ENCODE assay signal across 13 cellular contexts in the genomic region with DNA sequence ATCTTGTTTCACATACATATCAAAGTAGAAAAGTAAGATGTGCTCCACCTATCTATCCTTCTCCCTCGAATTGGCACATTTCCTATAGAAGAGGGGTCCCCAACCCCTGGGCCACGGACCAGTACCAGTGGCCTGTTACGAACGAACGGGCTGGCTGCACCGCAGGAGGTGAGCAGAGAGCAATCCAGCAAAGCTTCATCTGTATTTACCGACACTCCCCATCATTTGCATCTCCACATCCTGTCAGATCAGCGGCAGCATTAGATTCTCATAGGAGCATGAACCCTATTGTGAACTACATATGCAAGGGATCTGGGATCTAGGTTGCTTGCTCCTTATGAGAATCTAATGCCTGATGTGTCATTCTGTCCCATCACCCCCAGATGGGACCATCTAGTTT.
DNase-seq lines count a peak whose midpoint lies in the region; ATAC-seq and TF ChIP-seq lines count a peak whose summit lies in the region.
"Had no signal": no experiment of that assay in that cellular context is flagged by ENCODE, and none has a peak within 500 bp of the region (broad histone marks: within the 10 kb centered on the region; RNA-seq: fewer than 3 reads in every experiment).

No MANE protein-coding gene starts in this region.

- no peaks in the 10 kb centered on the region for H3K27me3 ChIP-seq in transverse colon
- H3K27me3 ChIP-seq: adrenal gland had no signal

- in situ Hi-C loops in transverse colon (cut with MboI; ENCODE audit: low pct_ligation_motif_present in 1 of 4, low pct_unique_long_range_greater_than_20kb in 1 of 4, low sequenced_read_pairs in 3 of 4) = no loop called here

- TF ChIP-seq EP300 in transverse colon (IDR thresholded peaks at IDR 0.05; ENCODE audit: low read depth) = no peak

- H3K4me3 ChIP-seq in transverse colon = no peak overlapping the region
- H3K4me3 ChIP-seq: adrenal gland had no signal

- intact Hi-C loops in transverse colon (cut with DNase I; ENCODE audit: low total_unique reads) = no loop called here
- intact Hi-C loops in left cardiac atrium (cut with DNase I) = no loop called here

- H3K27ac ChIP-seq in transverse colon = no peak overlapping the region
- H3K27ac ChIP-seq: adrenal gland had no signal

- DNase-seq in NCI-H748 (lab: John Stamatoyannopoulos, UW; ENCODE audit: unreplicated experiment) = peak; percentile 47
- DNase-seq in NCI-H748 treated with DMSO at 0.1 percent for 48 hours (lab: John Stamatoyannopoulos, UW) = no peak
- DNase-seq in NCI-H526 treated with DMSO at 0.1 percent for 48 hours (lab: John Stamatoyannopoulos, UW) = peak; percentile 88
- DNase-seq in transverse colon = no peak
- no peak for DNase-seq in left cardiac atrium
- no peak for DNase-seq in AG08395 (ENCODE audit: low spot score)
- DNase-seq in NCI-H524 treated with DMSO at 0.1 percent for 48 hours (lab: John Stamatoyannopoulos, UW) = no peak
- DNase-seq: ACHN, adrenal gland, EL, MM.1S, T-cell had no signal

- TF ChIP-seq POLR2A in transverse colon (IDR thresholded peaks at IDR 0.05) = peak; percentile 24

- no peak for TF ChIP-seq CTCF in transverse colon (IDR thresholded peaks at IDR 0.05)

- ATAC-seq in HG02840 (IDR thresholded peaks at IDR 0.05; ENCODE audit: low FRiP score, unreplicated experiment) (peak; percentile 59), left cardiac atrium (no peak)
- ATAC-seq: T-cell had no signal

- no peaks in the 10 kb centered on the region for H3K9me3 ChIP-seq in transverse colon
- H3K9me3 ChIP-seq: adrenal gland had no signal

- H3K36me3 ChIP-seq in transverse colon = peaks cover 0 to 13% (median 3%) of the 10 kb centered on the region in 4 donors

- 84% methylated on average over 8 of the region's 8 CpGs; no CpG with 5 or more reads in 1 of the 2 donors for WGBS in transverse colon (ENCODE audit: low coverage in 1 of 2), 2 donors

- no peaks in the 10 kb centered on the region for H3K4me1 ChIP-seq in transverse colon
- H3K4me1 ChIP-seq: adrenal gland had no signal

Comparison
In these comparisons a context has a peak if more than half of its experiments do, and no peak if none do; other contexts are left out.
1. DNase-seq: peak in NCI-H748 (single experiment) and NCI-H526 treated with DMSO at 0.1 percent for 48 hours (single experiment); none in NCI-H748 treated with DMSO at 0.1 percent for 48 hours (single experiment), transverse colon (single experiment), left cardiac atrium (single experiment), AG08395 (single experiment) and NCI-H524 treated with DMSO at 0.1 percent for 48 hours (single experiment).